33 cellular contexts compared by ENCODE assay signal in genomic region chr12:9909724-9910123, GRCh38. TPM values are rescaled to one million over a fixed set of nuclear protein-coding genes. Genes with fewer than 3 reads are reported as not detected.
"Had no signal": no experiment of that assay in that cellular context is flagged by ENCODE, and none has a peak within 500 bp of the region (broad histone marks: within the 10 kb centered on the region; RNA-seq: fewer than 3 reads in every experiment).

No MANE protein-coding gene starts in this region.

- FAIRE-seq: colon, kidney had no signal

- H3K27ac Mint-ChIP-seq: endodermal cell; stimulated activated effector memory CD8-positive, alpha-beta T cell treated with anti-CD3 and anti-CD28 coated beads, Interleukin-12 subunit alpha, Interleukin-12 subunit beta, amount 100 ng/mL, for 72 hours had no signal

- H3K36me3 Mint-ChIP-seq: stimulated activated effector memory CD8-positive, alpha-beta T cell treated with anti-CD3 and anti-CD28 coated beads, Interleukin-12 subunit alpha, Interleukin-12 subunit beta, amount 100 ng/mL, for 72 hours had no signal

- H3K36me3 ChIP-seq: gastrocnemius medialis, prostate gland, right atrium auricular region, stomach, thyroid gland, vagina had no signal

- DNase-seq: effector CD8-positive, alpha-beta T cell; endodermal cell; foreskin fibroblast; gastrocnemius medialis; head of caudate nucleus; kidney; mesenchymal stem cell; midbrain; naive thymus-derived CD4-positive, alpha-beta T cell; nucleus accumbens; stimulated activated CD4-positive, alpha-beta T cell treated with anti-CD3 and anti-CD28 coated beads, Interleukin-2, amount 100 ng/mL, for 24 hours; stimulated activated CD4-positive, alpha-beta T cell treated with anti-CD3 and anti-CD28 coated beads, Interleukin-4, amount 100 ng/mL, for 24 hours; stimulated activated naive CD4-positive, alpha-beta T cell treated with Interleukin-2 at 50 U/mL for 16 hours; stomach; thyroid gland; trophoblast cell had no signal

- H3K4me3 ChIP-seq: gastrocnemius medialis, prostate gland, right atrium auricular region, stomach, thyroid gland, vagina had no signal

- H3K4me1 Mint-ChIP-seq: endodermal cell had no signal

- H3K27ac ChIP-seq: epithelial cell of prostate, gastrocnemius medialis, prostate gland, right atrium auricular region, stomach, thyroid gland, vagina had no signal

- H3K4me1 ChIP-seq: gastrocnemius medialis, prostate gland, right atrium auricular region, stomach, thyroid gland, vagina had no signal

- H3K4me3 Mint-ChIP-seq: endodermal cell; stimulated activated effector memory CD8-positive, alpha-beta T cell treated with anti-CD3 and anti-CD28 coated beads, Interleukin-12 subunit alpha, Interleukin-12 subunit beta, amount 100 ng/mL, for 72 hours had no signal

- H3K9me3 ChIP-seq: gastrocnemius medialis, prostate gland, thyroid gland had no signal

- H3K27me3 ChIP-seq: gastrocnemius medialis, right atrium auricular region, stomach, thyroid gland, vagina had no signal

- ATAC-seq: esophagus mucosa; gastrocnemius medialis; left lobe of liver; naive thymus-derived CD4-positive, alpha-beta T cell; sciatic nerve; stimulated activated effector memory CD8-positive, alpha-beta T cell treated with anti-CD3 and anti-CD28 coated beads, Interleukin-12 subunit alpha, Interleukin-12 subunit beta, amount 100 ng/mL, for 72 hours had no signal

RNA-seq across cellular contexts. Expression of gene CLEC2A, which starts 22.4 kb away (rescaled TPM):
- total RNA-seq: esophagus mucosa; gastrocnemius medialis; glomerular endothelial cell; kidney; left lobe of liver; lung microvascular endothelial cell; mucosa of gallbladder; naive thymus-derived CD4-positive, alpha-beta T cell; osteocyte; prostate gland; right atrium auricular region; sciatic nerve; stomach; subcutaneous adipose tissue; thyroid gland; ureter; vagina had no signal

RNA-seq across cellular contexts. Expression of gene KLRF2, which starts 28.4 kb away (rescaled TPM):
- total RNA-seq: endodermal cell; esophagus mucosa; gastrocnemius medialis; glomerular endothelial cell; kidney; left lobe of liver; lower leg skin; lung microvascular endothelial cell; mucosa of gallbladder; naive thymus-derived CD4-positive, alpha-beta T cell; osteocyte; prostate gland; right atrium auricular region; sciatic nerve; stomach; subcutaneous adipose tissue; temporal lobe; thyroid gland; ureter; vagina had no signal

RNA-seq across cellular contexts. Expression of gene CLEC2B, which starts 40.6 kb away (rescaled TPM):
- total RNA-seq: endodermal cell, osteocyte had no signal
